In genomic region chr3:51709004-51709420, GRCh38 we compare ENCODE assay signal across 20 cellular contexts. TPM values are rescaled to one million over a fixed set of nuclear protein-coding genes. Genes with fewer than 3 reads are reported as not detected.
DNase-seq lines count a peak whose midpoint lies in the region; FAIRE-seq and TF ChIP-seq lines count a peak whose summit lies in the region.
"Had no signal": no experiment of that assay in that cellular context is flagged by ENCODE, and none has a peak within 500 bp of the region (broad histone marks: within the 10 kb centered on the region; RNA-seq: fewer than 3 reads in every experiment).

No MANE protein-coding gene starts in this region.

- intact Hi-C loops in ovary (cut with DNase I) = no loop called here

- FAIRE-seq in GM12891 (lab: Jason Lieb, UNC) = no peak
- FAIRE-seq: GM18507, keratinocyte had no signal

- DNase-seq in activated CD4-positive, alpha-beta T cell treated with anti-CD3 and anti-CD28 coated beads, Interleukin-2, amount 10 ng/mL, durations not matched to agents 7 days and 5 days = no peak
- no peak for DNase-seq in activated CD4-positive, alpha-beta T cell treated with anti-CD3 and anti-CD28 coated beads, Interleukin-2, amount 50 U/mL, for 48 hours
- peak; percentile 12 for DNase-seq in GM12891 (ENCODE audit: insufficient read length, low spot score)
- DNase-seq in ecto neural progenitor cell (ENCODE audit: low spot score) = peak; percentile 44
- DNase-seq in ovary = peak in 3 of 5 donors; percentile 5 to 23 (median 8)
- no peak for DNase-seq in NCI-H510A treated with DMSO at 0.1 percent for 48 hours (lab: John Stamatoyannopoulos, UW)
- DNase-seq in H4 (ENCODE audit: low spot score) = no peak
- DNase-seq in NK-92 treated with Interleukin-12 subunit alpha and Interleukin-12 subunit beta, amount 100 ng/mL, for 24 hours (lab: John Stamatoyannopoulos, UW) = no peak
- DNase-seq: activated CD4-positive, alpha-beta T cell treated with anti-CD3 and anti-CD28 coated beads for 48 hours; CD4-positive, CD25-positive, alpha-beta regulatory T cell; DMS53; HCEC 1CT; heart right ventricle; NCI-H1694 treated with DMSO at 0.1 percent for 48 hours; NCI-H226; occipital lobe had no signal

- peaks cover 8% of the 10 kb centered on the region for H3K36me3 Mint-ChIP-seq in activated CD4-positive, alpha-beta T cell treated with anti-CD3 and anti-CD28 coated beads, Interleukin-2, amount 10 ng/mL, durations not matched to agents 7 days and 5 days (ENCODE audit: low read depth)
- H3K36me3 Mint-ChIP-seq: type B pancreatic cell had no signal

- no peaks in the 10 kb centered on the region for H3K9me3 ChIP-seq in ovary
- H3K9me3 ChIP-seq: heart right ventricle had no signal

- no peak for TF ChIP-seq POLR2A in GM12891 (IDR thresholded peaks at IDR 0.05; ENCODE audit: low read depth, low read length)
- no peak for TF ChIP-seq POLR2A in ovary (IDR thresholded peaks at IDR 0.05)

- H3K9me3 Mint-ChIP-seq in activated CD4-positive, alpha-beta T cell treated with anti-CD3 and anti-CD28 coated beads, Interleukin-2, amount 10 ng/mL, durations not matched to agents 7 days and 5 days = no peaks in the 10 kb centered on the region
- H3K9me3 Mint-ChIP-seq: type B pancreatic cell had no signal

- no peaks in the 10 kb centered on the region for H3K4me1 ChIP-seq in ovary (ENCODE audit: insufficient read depth)

- no peak for TF ChIP-seq CTCF in ovary (IDR thresholded peaks at IDR 0.05)

- peaks cover 9% of the 10 kb centered on the region for H3K27me3 Mint-ChIP-seq in activated CD4-positive, alpha-beta T cell treated with anti-CD3 and anti-CD28 coated beads, Interleukin-2, amount 10 ng/mL, durations not matched to agents 7 days and 5 days
- H3K27me3 Mint-ChIP-seq: CD4-positive, CD25-positive, alpha-beta regulatory T cell had no signal

- no peak overlapping the region for H3K27ac ChIP-seq in ovary
- H3K27ac ChIP-seq: heart right ventricle had no signal

- no peak for TF ChIP-seq EP300 in ovary (IDR thresholded peaks at IDR 0.05)

- H3K27me3 ChIP-seq in ovary = no peaks in the 10 kb centered on the region

- no peaks in the 10 kb centered on the region for H3K36me3 ChIP-seq in ovary

- POLR2A ChIA-PET in activated CD4-positive, alpha-beta T cell treated with anti-CD3 and anti-CD28 coated beads, Interleukin-2, amount 10 ng/mL, durations not matched to agents 7 days and 5 days (lab: Charles Lee) = no interaction called here

- no peak overlapping the region for H3K4me3 Mint-ChIP-seq in activated CD4-positive, alpha-beta T cell treated with anti-CD3 and anti-CD28 coated beads, Interleukin-2, amount 10 ng/mL, durations not matched to agents 7 days and 5 days

- H3K27ac Mint-ChIP-seq in activated CD4-positive, alpha-beta T cell treated with anti-CD3 and anti-CD28 coated beads, Interleukin-2, amount 10 ng/mL, durations not matched to agents 7 days and 5 days = peak overlapping the region; percentile 22
- H3K27ac Mint-ChIP-seq: type B pancreatic cell had no signal

- CTCF ChIA-PET in activated CD4-positive, alpha-beta T cell treated with anti-CD3 and anti-CD28 coated beads, Interleukin-2, amount 10 ng/mL, durations not matched to agents 7 days and 5 days (lab: Charles Lee) = no interaction called here

- no peak overlapping the region for H3K4me3 ChIP-seq in ovary
- H3K4me3 ChIP-seq: heart right ventricle had no signal

- peaks cover 8% of the 10 kb centered on the region for H3K4me1 Mint-ChIP-seq in activated CD4-positive, alpha-beta T cell treated with anti-CD3 and anti-CD28 coated beads, Interleukin-2, amount 10 ng/mL, durations not matched to agents 7 days and 5 days

- WGBS in ovary, 3 donors = 89 to 93% (median 90%) methylated on average over 17 of the region's 17 CpGs

TF ChIP-seq in GM12891, 5 proteins besides CTCF, POLR2A, EP300 and RAD21:
- TF ChIP-seq POLR2AphosphoS5 (IDR thresholded peaks at IDR 0.05; ENCODE audit: low read depth, low read length) = no peak
- TF ChIP-seq PAX5 (IDR thresholded peaks at IDR 0.05; ENCODE audit: insufficient read depth, low read length, severe bottlenecking) = no peak
- TF ChIP-seq SPI1 (IDR thresholded peaks at IDR 0.05; ENCODE audit: low read depth, low read length) = no peak
- TF ChIP-seq TAF1 (IDR thresholded peaks at IDR 0.05; ENCODE audit: low read depth, low read length) = no peak
- TF ChIP-seq POU2F2 (IDR thresholded peaks at IDR 0.05; ENCODE audit: low read depth, low read length) = no peak

RNA-seq across cellular contexts. Expression of gene GRM2, which starts 2.1 kb away (rescaled TPM):
- total RNA-seq in activated CD4-positive, alpha-beta T cell treated with anti-CD3 and anti-CD28 coated beads, Interleukin-2, amount 10 ng/mL, durations not matched to agents 7 days and 5 days = 1 to 10 TPM; 2.4 to 3.0 TPM
- polyA plus RNA-seq in GM12891 (2012; ENCODE audit: low read depth, missing spikeins) = 0.06 TPM
- total RNA-seq in ovary = under 1 TPM in 4 of 7 donors, not detected in 3; 0.25 to 0.47 (median 0.34) TPM
- under 1 TPM; 0.10 to 0.24 TPM for polyA plus RNA-seq in ovary
- total RNA-seq in H4 (2014; rRNA removed; shearing (Covaris generic)) = not detected in 2 replicates
- total RNA-seq: skeletal muscle tissue had no signal

RNA-seq across cellular contexts. Expression of gene TEX264, which starts 38.0 kb away (rescaled TPM):
- total RNA-seq in activated CD4-positive, alpha-beta T cell treated with anti-CD3 and anti-CD28 coated beads, Interleukin-2, amount 10 ng/mL, durations not matched to agents 7 days and 5 days = 10 to 100 TPM; 75.2 to 81.4 TPM
- 30.0 TPM for polyA plus RNA-seq in GM12891 (2012; ENCODE audit: low read depth, missing spikeins)
- 10 to 100 TPM; 27.1 to 88.8 (median 38.7) TPM for total RNA-seq in ovary
- polyA plus RNA-seq in ovary = 10 to 100 TPM; 51.0 to 62.3 TPM
- total RNA-seq in H4 (2014; rRNA removed; shearing (Covaris generic)) = 37.7 and 48.2 TPM in 2 replicates

Comparison
In these comparisons a context has a peak if more than half of its experiments do, and no peak if none do; other contexts are left out.
1. DNase-seq: peak in GM12891 (single experiment), ecto neural progenitor cell (single experiment) and ovary (3 of 5); none in activated CD4-positive, alpha-beta T cell treated with anti-CD3 and anti-CD28 coated beads, Interleukin-2, amount 10 ng/mL, durations not matched to agents 7 days and 5 days (single experiment), activated CD4-positive, alpha-beta T cell treated with anti-CD3 and anti-CD28 coated beads, Interleukin-2, amount 50 U/mL, for 48 hours (0 of 2), NCI-H510A treated with DMSO at 0.1 percent for 48 hours (single experiment), H4 (single experiment) and NK-92 treated with Interleukin-12 subunit alpha and Interleukin-12 subunit beta, amount 100 ng/mL, for 24 hours (single experiment).